ENCODE assay signal across 2 cellular contexts in the genomic region with DNA sequence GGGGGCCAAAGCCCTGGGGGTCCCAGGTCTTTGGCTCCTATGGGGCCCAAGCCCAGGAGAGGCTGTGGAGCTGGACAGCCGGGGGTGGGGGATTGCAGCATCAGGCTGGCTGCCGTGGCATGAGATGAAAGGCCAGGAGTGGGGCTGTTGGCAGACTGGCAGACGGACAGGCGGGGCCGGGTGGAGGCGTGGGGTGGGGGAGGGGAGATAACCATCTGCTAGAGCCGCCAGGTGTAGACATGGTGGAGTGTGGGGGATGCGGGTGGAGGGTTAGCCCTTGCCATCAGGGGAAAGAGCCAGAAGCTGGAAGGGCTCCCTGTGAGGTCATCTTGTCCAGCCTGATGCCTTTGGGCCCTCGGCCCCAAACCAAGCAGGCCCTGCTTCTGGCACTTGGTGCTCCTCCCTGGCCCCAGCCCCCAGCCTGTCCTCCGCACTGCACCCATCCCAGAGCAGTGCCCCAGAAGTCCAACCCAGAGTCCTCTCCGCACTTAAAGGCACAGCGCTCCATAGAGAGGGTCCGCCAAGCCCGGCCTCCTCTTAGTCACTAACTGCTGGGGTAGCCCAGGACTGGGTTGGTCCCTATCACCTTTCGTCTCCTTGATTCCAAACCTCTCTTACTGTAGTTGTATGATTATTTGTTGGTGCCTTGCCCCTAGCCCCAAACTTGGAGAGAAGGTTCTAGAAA.
TF ChIP-seq lines count a peak whose summit lies in the region.

No MANE protein-coding gene starts in this region.

TF ChIP-seq in HEK293, 187 proteins besides CTCF, POLR2A, EP300 and RAD21:
- TF ChIP-seq ZFP41 (tag by site-specific recombination; IDR thresholded peaks at IDR 0.05; ENCODE audit: borderline replicate concordance) (no peak), EGR2 (tag by site-specific recombination; IDR thresholded peaks at IDR 0.05; ENCODE audit: low read depth) (0 out of 2 replicates have a peak, but pooled peaks have one; percentile 27)

TF ChIP-seq in H1, 55 proteins besides CTCF, POLR2A, EP300 and RAD21:
- TF ChIP-seq BCL11A (IDR thresholded peaks at IDR 0.05; ENCODE audit: low read depth in 2 of 2, low read length in 2 of 2) (no peak), CREB1 (IDR thresholded peaks at IDR 0.05) (no peak), SP2 (IDR thresholded peaks at IDR 0.05; ENCODE audit: low read length) (no peak), EZH2 (IDR thresholded peaks at IDR 0.05; ENCODE audit: low read depth, low read length, severe bottlenecking) (no peak), RNF2 (IDR thresholded peaks at IDR 0.05; ENCODE audit: borderline replicate concordance, low read depth, low read length, missing control alignments, poor library complexity, severe bottlenecking) (no peak), CTBP2 (IDR thresholded peaks at IDR 0.05; ENCODE audit: borderline replicate concordance, insufficient read depth, insufficient read length, low read length) (no peak), CBX8 (IDR thresholded peaks at IDR 0.05; ENCODE audit: borderline replicate concordance, low read depth, low read length) (no peak), ASH2L (IDR thresholded peaks at IDR 0.05; ENCODE audit: low read length) (no peak), FOSL1 (IDR thresholded peaks at IDR 0.05; ENCODE audit: insufficient read depth, low read depth, low read length) (no peak), BRCA1 (IDR thresholded peaks at IDR 0.05; ENCODE audit: low read depth, low read length) (no peak), E2F6 (IDR thresholded peaks at IDR 0.05) (no peak), YY1 (IDR thresholded peaks at IDR 0.05; ENCODE audit: low read depth, low read length) (no peak), ZNF274 (IDR thresholded peaks at IDR 0.05; ENCODE audit: borderline replicate concordance, extremely low read depth, low read length) (no peak), PHF8 (conservative IDR thresholded peaks at IDR 0.05; ENCODE audit: low read depth, low read length) (no peak), JUN (IDR thresholded peaks at IDR 0.05; ENCODE audit: low read depth, low read length) (no peak), RXRA (IDR thresholded peaks at IDR 0.05; ENCODE audit: insufficient read depth, low read depth, low read length) (no peak), NRF1 (IDR thresholded peaks at IDR 0.05; ENCODE audit: low read depth, low read length) (no peak), POU5F1 (IDR thresholded peaks at IDR 0.05; ENCODE audit: low read depth, low read length) (no peak)
TF ChIP-seq in H1: peak in this region for 0.
